8 cellular contexts compared by ENCODE assay signal in the genomic region with DNA sequence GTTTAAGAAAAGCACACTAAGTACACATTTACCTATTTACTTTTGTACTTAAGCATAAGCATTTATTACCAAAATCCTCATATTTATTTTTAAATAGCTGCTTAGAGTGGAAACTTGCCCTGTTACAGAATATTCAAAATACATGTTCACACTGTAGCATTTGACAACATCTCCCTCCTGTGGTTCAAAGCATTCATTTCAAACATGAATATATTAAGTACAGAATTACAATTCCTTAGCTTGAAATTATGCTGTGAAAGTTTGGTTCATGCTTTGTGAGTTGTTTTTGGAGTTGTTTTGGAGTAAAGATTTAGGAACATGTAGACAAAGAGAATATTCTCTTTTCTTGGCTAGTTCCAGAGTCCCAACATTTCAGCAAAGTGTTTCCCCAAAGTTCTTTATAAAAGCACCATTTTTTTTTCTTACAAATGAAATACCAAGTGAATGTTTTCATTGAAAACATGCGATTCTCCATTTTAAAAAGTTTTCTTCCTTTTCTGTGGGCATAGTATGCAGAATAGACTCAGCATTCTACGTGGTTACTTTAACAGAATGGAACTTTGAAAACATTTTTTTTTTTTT. TPM values are rescaled to one million over a fixed set of nuclear protein-coding genes. Genes with fewer than 3 reads are reported as not detected.
DNase-seq lines count a peak whose midpoint lies in the region; ATAC-seq, FAIRE-seq and TF ChIP-seq lines count a peak whose summit lies in the region.

No MANE protein-coding gene starts in this region.

- H3K4me3 ChIP-seq in epithelial cell of proximal tubule (ENCODE audit: low read depth, low read length) (peak overlapping the region; percentile 5), prostate gland (no peak overlapping the region)

- no peak for TF ChIP-seq POLR2A in prostate gland (IDR thresholded peaks at IDR 0.05)

- H3K27ac ChIP-seq in prostate gland, result no peak overlapping the region

- H3K27ac Mint-ChIP-seq in activated naive CD4-positive, alpha-beta T cell treated with anti-CD3 and anti-CD28 coated beads, Interleukin-2, amount 50 U/mL, for 24 hours, result peak overlapping the region; percentile 84

- FAIRE-seq in RCC 7860 (lab: Jason Lieb, UNC), result peak; percentile 73

- H3K27me3 Mint-ChIP-seq in activated naive CD4-positive, alpha-beta T cell treated with anti-CD3 and anti-CD28 coated beads, Interleukin-2, amount 50 U/mL, for 24 hours, result no peaks in the 10 kb centered on the region

- no peaks in the 10 kb centered on the region for H3K9me3 ChIP-seq in prostate gland

- no peaks in the 10 kb centered on the region for H3K27me3 ChIP-seq in prostate gland (replicated peaks; ENCODE audit: insufficient read depth)

- TF ChIP-seq CTCF in epithelial cell of proximal tubule (conservative IDR thresholded peaks at IDR 0.05; ENCODE audit: low read depth, low read length) (peak; percentile 67), prostate gland (IDR thresholded peaks at IDR 0.05) (peak; percentile 20 to 84 (median 62))

- H3K9me3 Mint-ChIP-seq in activated naive CD4-positive, alpha-beta T cell treated with anti-CD3 and anti-CD28 coated beads, Interleukin-2, amount 50 U/mL, for 24 hours, result no peaks in the 10 kb centered on the region

- peaks cover 30% of the 10 kb centered on the region for H3K4me1 Mint-ChIP-seq in activated naive CD4-positive, alpha-beta T cell treated with anti-CD3 and anti-CD28 coated beads, Interleukin-2, amount 50 U/mL, for 24 hours

- H3K4me3 Mint-ChIP-seq in activated naive CD4-positive, alpha-beta T cell treated with anti-CD3 and anti-CD28 coated beads, Interleukin-2, amount 50 U/mL, for 24 hours, result peak overlapping the region; percentile 30

- peaks cover 5% of the 10 kb centered on the region for H3K36me3 Mint-ChIP-seq in activated naive CD4-positive, alpha-beta T cell treated with anti-CD3 and anti-CD28 coated beads, Interleukin-2, amount 50 U/mL, for 24 hours

- no peaks in the 10 kb centered on the region for H3K4me1 ChIP-seq in prostate gland (replicated peaks)

- H3K36me3 ChIP-seq in prostate gland, result peaks cover 0 to 10% of the 10 kb centered on the region in 2 donors

- DNase-seq in activated naive CD4-positive, alpha-beta T cell treated with anti-CD3 and anti-CD28 coated beads, Interleukin-2, amount 50 U/mL, for 16 hours, result no peak
- peak; percentile 49 for DNase-seq in RCC 7860 (ENCODE audit: low spot score)
- DNase-seq in epithelial cell of proximal tubule (ENCODE audit: low read depth), result no peak
- DNase-seq in prostate gland (ENCODE audit: low spot score), result no peak
- no peak for DNase-seq in epidermal melanocyte (ENCODE audit: insufficient read length, low spot score)

- ATAC-seq in GM19035 (IDR thresholded peaks at IDR 0.05; ENCODE audit: unreplicated experiment) (no peak), GM18858 (IDR thresholded peaks at IDR 0.05; ENCODE audit: unreplicated experiment) (no peak)

- intact Hi-C loops in prostate gland (cut with DNase I), result no loop called here

- 81% methylated on average over 2 of the region's 2 CpGs for WGBS in prostate gland

RNA-seq across cellular contexts. Expression of a gene that starts 33.2 kb away (rescaled TPM):
- total RNA-seq in epithelial cell of proximal tubule (3.4 and 9.5 TPM in 2 replicates), prostate gland (10 to 100 TPM; 13.3 to 22.5 TPM)

RNA-seq across cellular contexts. Expression of a gene that starts 33.4 kb away (rescaled TPM):
- total RNA-seq in epithelial cell of proximal tubule (25.0 and 26.3 TPM in 2 replicates), prostate gland (10 to 100 TPM; 28.2 to 38.1 TPM)
